15 cellular contexts compared by ENCODE assay signal in genomic region chr3:101202640-101203039, GRCh38.
"Had no signal": no experiment of that assay in that cellular context is flagged by ENCODE, and none has a peak within 500 bp of the region (broad histone marks: within the 10 kb centered on the region; RNA-seq: fewer than 3 reads in every experiment).

No MANE protein-coding gene starts in this region.

- H3K27me3 ChIP-seq: adrenal gland, esophagus squamous epithelium, heart right ventricle, thyroid gland had no signal

- H3K27ac ChIP-seq: adrenal gland, heart right ventricle, spleen, thyroid gland had no signal

- FAIRE-seq: bronchial epithelial cell had no signal

- H3K4me1 ChIP-seq: heart right ventricle, spleen had no signal

- H3K36me3 ChIP-seq: adrenal gland, esophagus squamous epithelium, heart right ventricle, spleen, thyroid gland had no signal

- H3K4me3 ChIP-seq: adrenal gland, esophagus squamous epithelium, heart right ventricle, mucosa of descending colon, spleen, thyroid gland had no signal

- DNase-seq: activated gamma-delta T cell treated with Interleukin-2 at 50 U/mL for 16 hours; adrenal gland; effector memory CD4-positive, alpha-beta T cell; esophagus squamous epithelium; heart right ventricle; kidney glomerular epithelial cell; left ventricle myocardium superior; mucosa of descending colon; naive B cell; retina; spleen; stimulated activated naive CD4-positive, alpha-beta T cell treated with Interleukin-2 at 50 U/mL for 16 hours; thyroid gland had no signal

- ATAC-seq: activated naive CD4-positive, alpha-beta T cell treated with anti-CD3 and anti-CD28 coated beads, Interleukin-2, amount 50 U/mL, for 72 hours; heart right ventricle; left ventricle myocardium superior; mucosa of descending colon had no signal

- H3K9me3 ChIP-seq: adrenal gland, esophagus squamous epithelium, heart right ventricle, mucosa of descending colon, spleen, thyroid gland had no signal
